In genomic region chr4:70687821-70688794, GRCh38 we compare ENCODE assay signal across 1 cellular context.
TF ChIP-seq lines count a peak whose summit lies in the region.

UTP3 (plus strand) TSS chr4:70688532; CDS start chr4:70688678, 146 bp downstream.

TF ChIP-seq in HepG2, 621 proteins besides CTCF, POLR2A, EP300 and RAD21 (continued from another document and continues in another):
- TF ChIP-seq E2F2 (CRISPR knock-in tag; IDR thresholded peaks at IDR 0.05; ENCODE audit: borderline replicate concordance) (no peak), ZNF383 (CRISPR knock-in tag; IDR thresholded peaks at IDR 0.05; ENCODE audit: borderline replicate concordance) (no peak), ZSCAN31 (CRISPR knock-in tag; IDR thresholded peaks at IDR 0.05; ENCODE audit: low read depth) (peak; percentile 97), SMARCC2 (IDR thresholded peaks at IDR 0.05) (no peak), ZNF101 (CRISPR knock-in tag; IDR thresholded peaks at IDR 0.05; ENCODE audit: borderline replicate concordance, low read depth) (no peak), NFKB2 (CRISPR knock-in tag; IDR thresholded peaks at IDR 0.05; ENCODE audit: borderline replicate concordance) (peak; percentile 51; the same call in 1 of the 2 replicates), SKI (IDR thresholded peaks at IDR 0.05; ENCODE audit: partially characterized antibody) (peak; percentile 46), ZBTB38 (CRISPR knock-in tag; IDR thresholded peaks at IDR 0.05) (peak; percentile 32; the same call in 1 of the 2 replicates), SPEN (CRISPR knock-in tag; IDR thresholded peaks at IDR 0.05; ENCODE audit: low read depth) (peak; percentile 84), ZNF264 (CRISPR knock-in tag; IDR thresholded peaks at IDR 0.05) (no peak), ZNF674 (CRISPR knock-in tag; IDR thresholded peaks at IDR 0.05; ENCODE audit: low read depth) (0 out of 2 replicates have a peak, but pooled peaks have one; percentile 84), ZBTB43 (CRISPR knock-in tag; conservative IDR thresholded peaks at IDR 0.05) (peak; percentile 48; the same call in 1 of the 2 replicates), MNT (IDR thresholded peaks at IDR 0.05) (peak; percentile 63), ZNF776 (CRISPR knock-in tag; IDR thresholded peaks at IDR 0.05) (no peak; the same call in 1 of the 2 replicates), ZNF333 (CRISPR knock-in tag; IDR thresholded peaks at IDR 0.05; ENCODE audit: borderline replicate concordance) (peak; percentile 21; the same call in 1 of the 2 replicates), NPAS2 (CRISPR knock-in tag; IDR thresholded peaks at IDR 0.05; ENCODE audit: borderline replicate concordance) (no peak), ZNF792 (CRISPR knock-in tag; IDR thresholded peaks at IDR 0.05) (peak; percentile 96), ZKSCAN8 (CRISPR knock-in tag; IDR thresholded peaks at IDR 0.05; ENCODE audit: borderline replicate concordance) (peak; percentile 79), U2AF2 (IDR thresholded peaks at IDR 0.05; ENCODE audit: low read depth, low read length) (peak; percentile 21; the same call in 1 of the 2 replicates), ZNF879 (CRISPR knock-in tag; IDR thresholded peaks at IDR 0.05) (0 out of 2 replicates have a peak, but pooled peaks have one; percentile 27), SIX1 (CRISPR knock-in tag; IDR thresholded peaks at IDR 0.05; ENCODE audit: borderline replicate concordance) (0 out of 2 replicates have a peak, but pooled peaks have one; percentile 0), KAT2B (IDR thresholded peaks at IDR 0.05; ENCODE audit: borderline replicate concordance, low read depth, low read length) (peak; percentile 24; the same call in 1 of the 2 replicates), ZFP41 (CRISPR knock-in tag; IDR thresholded peaks at IDR 0.05; ENCODE audit: borderline replicate concordance) (peak; percentile 81), DMAP1 (CRISPR knock-in tag; IDR thresholded peaks at IDR 0.05) (peak; percentile 96), ZNF350 (CRISPR knock-in tag; IDR thresholded peaks at IDR 0.05; ENCODE audit: borderline replicate concordance, low read depth) (peak; percentile 98)
- TF ChIP-seq, protein P1, sequence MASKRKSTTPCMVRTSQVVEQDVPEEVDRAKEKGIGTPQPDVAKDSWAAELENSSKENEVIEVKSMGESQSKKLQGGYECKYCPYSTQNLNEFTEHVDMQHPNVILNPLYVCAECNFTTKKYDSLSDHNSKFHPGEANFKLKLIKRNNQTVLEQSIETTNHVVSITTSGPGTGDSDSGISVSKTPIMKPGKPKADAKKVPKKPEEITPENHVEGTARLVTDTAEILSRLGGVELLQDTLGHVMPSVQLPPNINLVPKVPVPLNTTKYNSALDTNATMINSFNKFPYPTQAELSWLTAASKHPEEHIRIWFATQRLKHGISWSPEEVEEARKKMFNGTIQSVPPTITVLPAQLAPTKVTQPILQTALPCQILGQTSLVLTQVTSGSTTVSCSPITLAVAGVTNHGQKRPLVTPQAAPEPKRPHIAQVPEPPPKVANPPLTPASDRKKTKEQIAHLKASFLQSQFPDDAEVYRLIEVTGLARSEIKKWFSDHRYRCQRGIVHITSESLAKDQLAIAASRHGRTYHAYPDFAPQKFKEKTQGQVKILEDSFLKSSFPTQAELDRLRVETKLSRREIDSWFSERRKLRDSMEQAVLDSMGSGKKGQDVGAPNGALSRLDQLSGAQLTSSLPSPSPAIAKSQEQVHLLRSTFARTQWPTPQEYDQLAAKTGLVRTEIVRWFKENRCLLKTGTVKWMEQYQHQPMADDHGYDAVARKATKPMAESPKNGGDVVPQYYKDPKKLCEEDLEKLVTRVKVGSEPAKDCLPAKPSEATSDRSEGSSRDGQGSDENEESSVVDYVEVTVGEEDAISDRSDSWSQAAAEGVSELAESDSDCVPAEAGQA (IDR thresholded peaks at IDR 0.05; ENCODE audit: low read depth) = peak; percentile 82
- TF ChIP-seq, protein P1 (CRISPR knock-in tag; IDR thresholded peaks at IDR 0.05; ENCODE audit: borderline replicate concordance) = peak; percentile 79; the same call in 1 of the 2 replicates
- TF ChIP-seq, protein P2, sequence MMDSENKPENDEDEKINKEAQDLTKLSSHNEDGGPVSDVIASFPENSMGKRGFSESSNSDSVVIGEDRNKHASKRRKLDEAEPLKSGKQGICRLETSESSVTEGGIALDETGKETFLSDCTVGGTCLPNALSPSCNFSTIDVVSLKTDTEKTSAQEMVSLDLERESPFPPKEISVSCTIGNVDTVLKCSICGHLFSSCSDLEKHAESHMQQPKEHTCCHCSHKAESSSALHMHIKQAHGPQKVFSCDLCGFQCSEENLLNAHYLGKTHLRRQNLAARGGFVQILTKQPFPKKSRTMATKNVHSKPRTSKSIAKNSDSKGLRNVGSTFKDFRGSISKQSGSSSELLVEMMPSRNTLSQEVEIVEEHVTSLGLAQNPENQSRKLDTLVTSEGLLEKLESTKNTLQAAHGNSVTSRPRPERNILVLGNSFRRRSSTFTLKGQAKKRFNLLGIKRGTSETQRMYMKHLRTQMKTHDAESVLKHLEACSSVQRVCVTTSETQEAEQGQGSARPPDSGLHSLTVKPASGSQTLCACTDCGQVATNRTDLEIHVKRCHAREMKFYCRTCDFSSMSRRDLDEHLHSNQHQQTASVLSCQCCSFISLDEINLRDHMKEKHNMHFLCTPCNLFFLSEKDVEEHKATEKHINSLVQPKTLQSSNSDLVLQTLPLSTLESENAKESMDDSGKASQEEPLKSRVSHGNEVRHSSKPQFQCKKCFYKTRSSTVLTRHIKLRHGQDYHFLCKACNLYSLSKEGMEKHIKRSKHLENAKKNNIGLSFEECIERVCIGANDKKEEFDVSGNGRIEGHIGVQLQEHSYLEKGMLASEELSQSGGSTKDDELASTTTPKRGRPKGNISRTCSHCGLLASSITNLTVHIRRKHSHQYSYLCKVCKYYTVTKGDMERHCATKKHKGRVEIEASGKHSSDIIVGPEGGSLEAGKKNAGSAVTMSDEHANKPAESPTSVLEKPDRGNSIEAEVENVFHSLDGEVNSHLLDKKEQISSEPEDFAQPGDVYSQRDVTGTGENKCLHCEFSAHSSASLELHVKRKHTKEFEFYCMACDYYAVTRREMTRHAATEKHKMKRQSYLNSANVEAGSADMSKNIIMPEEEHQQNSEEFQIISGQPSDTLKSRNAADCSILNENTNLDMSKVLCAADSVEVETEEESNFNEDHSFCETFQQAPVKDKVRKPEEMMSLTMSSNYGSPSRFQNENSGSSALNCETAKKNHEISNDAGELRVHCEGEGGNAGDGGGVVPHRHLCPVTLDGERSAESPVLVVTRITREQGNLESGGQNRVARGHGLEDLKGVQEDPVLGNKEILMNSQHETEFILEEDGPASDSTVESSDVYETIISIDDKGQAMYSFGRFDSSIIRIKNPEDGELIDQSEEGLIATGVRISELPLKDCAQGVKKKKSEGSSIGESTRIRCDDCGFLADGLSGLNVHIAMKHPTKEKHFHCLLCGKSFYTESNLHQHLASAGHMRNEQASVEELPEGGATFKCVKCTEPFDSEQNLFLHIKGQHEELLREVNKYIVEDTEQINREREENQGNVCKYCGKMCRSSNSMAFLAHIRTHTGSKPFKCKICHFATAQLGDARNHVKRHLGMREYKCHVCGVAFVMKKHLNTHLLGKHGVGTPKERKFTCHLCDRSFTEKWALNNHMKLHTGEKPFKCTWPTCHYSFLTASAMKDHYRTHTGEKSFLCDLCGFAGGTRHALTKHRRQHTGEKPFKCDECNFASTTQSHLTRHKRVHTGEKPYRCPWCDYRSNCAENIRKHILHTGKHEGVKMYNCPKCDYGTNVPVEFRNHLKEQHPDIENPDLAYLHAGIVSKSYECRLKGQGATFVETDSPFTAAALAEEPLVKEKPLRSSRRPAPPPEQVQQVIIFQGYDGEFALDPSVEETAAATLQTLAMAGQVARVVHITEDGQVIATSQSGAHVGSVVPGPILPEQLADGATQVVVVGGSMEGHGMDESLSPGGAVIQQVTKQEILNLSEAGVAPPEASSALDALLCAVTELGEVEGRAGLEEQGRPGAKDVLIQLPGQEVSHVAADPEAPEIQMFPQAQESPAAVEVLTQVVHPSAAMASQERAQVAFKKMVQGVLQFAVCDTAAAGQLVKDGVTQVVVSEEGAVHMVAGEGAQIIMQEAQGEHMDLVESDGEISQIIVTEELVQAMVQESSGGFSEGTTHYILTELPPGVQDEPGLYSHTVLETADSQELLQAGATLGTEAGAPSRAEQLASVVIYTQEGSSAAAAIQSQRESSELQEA (CRISPR knock-in tag; IDR thresholded peaks at IDR 0.05; ENCODE audit: not compliant biosample characterization) = no peak
- TF ChIP-seq, protein P3, sequence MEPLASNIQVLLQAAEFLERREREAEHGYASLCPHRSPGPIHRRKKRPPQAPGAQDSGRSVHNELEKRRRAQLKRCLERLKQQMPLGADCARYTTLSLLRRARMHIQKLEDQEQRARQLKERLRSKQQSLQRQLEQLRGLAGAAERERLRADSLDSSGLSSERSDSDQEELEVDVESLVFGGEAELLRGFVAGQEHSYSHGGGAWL (CRISPR knock-in tag; IDR thresholded peaks at IDR 0.05) = peak; percentile 42
- TF ChIP-seq, protein P4, sequence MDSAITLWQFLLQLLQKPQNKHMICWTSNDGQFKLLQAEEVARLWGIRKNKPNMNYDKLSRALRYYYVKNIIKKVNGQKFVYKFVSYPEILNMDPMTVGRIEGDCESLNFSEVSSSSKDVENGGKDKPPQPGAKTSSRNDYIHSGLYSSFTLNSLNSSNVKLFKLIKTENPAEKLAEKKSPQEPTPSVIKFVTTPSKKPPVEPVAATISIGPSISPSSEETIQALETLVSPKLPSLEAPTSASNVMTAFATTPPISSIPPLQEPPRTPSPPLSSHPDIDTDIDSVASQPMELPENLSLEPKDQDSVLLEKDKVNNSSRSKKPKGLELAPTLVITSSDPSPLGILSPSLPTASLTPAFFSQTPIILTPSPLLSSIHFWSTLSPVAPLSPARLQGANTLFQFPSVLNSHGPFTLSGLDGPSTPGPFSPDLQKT (CRISPR knock-in tag; IDR thresholded peaks at IDR 0.05; ENCODE audit: borderline replicate concordance) = no peak
- TF ChIP-seq, protein P5, sequence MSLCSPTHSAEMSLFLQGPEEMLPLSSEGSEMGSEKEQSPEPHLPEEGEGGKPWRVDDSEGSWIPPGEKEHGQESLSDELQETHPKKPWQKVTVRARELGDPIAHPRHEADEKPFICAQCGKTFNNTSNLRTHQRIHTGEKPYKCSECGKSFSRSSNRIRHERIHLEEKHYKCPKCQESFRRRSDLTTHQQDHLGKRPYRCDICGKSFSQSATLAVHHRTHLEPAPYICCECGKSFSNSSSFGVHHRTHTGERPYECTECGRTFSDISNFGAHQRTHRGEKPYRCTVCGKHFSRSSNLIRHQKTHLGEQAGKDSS (CRISPR knock-in tag; IDR thresholded peaks at IDR 0.05; ENCODE audit: borderline replicate concordance, low read depth) = no peak; the same call in 1 of the 2 replicates
- TF ChIP-seq, protein P6, sequence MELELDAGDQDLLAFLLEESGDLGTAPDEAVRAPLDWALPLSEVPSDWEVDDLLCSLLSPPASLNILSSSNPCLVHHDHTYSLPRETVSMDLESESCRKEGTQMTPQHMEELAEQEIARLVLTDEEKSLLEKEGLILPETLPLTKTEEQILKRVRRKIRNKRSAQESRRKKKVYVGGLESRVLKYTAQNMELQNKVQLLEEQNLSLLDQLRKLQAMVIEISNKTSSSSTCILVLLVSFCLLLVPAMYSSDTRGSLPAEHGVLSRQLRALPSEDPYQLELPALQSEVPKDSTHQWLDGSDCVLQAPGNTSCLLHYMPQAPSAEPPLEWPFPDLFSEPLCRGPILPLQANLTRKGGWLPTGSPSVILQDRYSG (CRISPR knock-in tag; IDR thresholded peaks at IDR 0.05) = no peak
